In the genomic region with DNA sequence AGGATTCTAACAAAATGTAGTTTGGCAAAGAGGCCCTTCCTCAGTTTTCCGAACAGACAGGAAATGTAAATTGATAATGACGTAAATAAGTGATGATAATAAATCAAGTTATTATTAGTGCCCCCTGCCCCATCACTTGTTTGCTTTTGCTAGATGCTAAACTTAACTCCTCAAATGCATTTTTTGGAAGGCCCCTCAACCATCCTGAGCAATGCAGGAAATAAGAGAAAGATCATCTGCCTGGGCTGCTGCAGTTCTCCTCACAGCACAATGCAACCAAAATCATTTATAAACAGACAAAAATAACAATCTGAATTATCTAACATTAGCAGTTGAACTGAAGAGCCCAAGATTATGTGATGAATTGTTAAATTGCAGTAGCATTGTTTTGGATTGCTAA, we compare ENCODE assay signal across 11 cellular contexts.
DNase-seq lines count a peak whose midpoint lies in the region; ATAC-seq, FAIRE-seq and TF ChIP-seq lines count a peak whose summit lies in the region.
"Had no signal": no experiment of that assay in that cellular context is flagged by ENCODE, and none has a peak within 500 bp of the region (broad histone marks: within the 10 kb centered on the region; RNA-seq: fewer than 3 reads in every experiment).

No MANE protein-coding gene starts in this region.

- 68% methylated on average over 2 of the region's 2 CpGs for WGBS in A549 (ENCODE audit: missing lambda C conversion rate)
- WGBS in HepG2 (ENCODE audit: low lambda C conversion rate) = 95% methylated on average over 2 of the region's 2 CpGs

- TF ChIP-seq CTCF in A549 (IDR thresholded peaks at IDR 0.05) (no peak), HepG2 (CRISPR knock-in tag; IDR thresholded peaks at IDR 0.05) (no peak)

- H3K4me2 ChIP-seq in A549 (peak overlapping the region; percentile 69), HepG2 (ENCODE audit: low read depth, low read length) (0 out of 2 replicates have a peak overlapping the region, but pooled peaks have one; percentile 9)

- peaks cover 11% of the 10 kb centered on the region for H3K36me3 Mint-ChIP-seq in activated T-helper 1 cell treated with anti-CD3 and anti-CD28 coated beads, Interleukin-12 subunit alpha, Interleukin-12 subunit beta, Interleukin-2, Interleukin-4 antibody, amounts not matched to agents 30 ng/mL and 10 ng/mL and 1 ng/mL, durations not matched to agents 14 hours and 24 hours and 36 hours (ENCODE audit: low read depth)

- H3K9ac ChIP-seq in HepG2 (ENCODE audit: insufficient read depth, low read depth, low read length) = no peak overlapping the region

- TF ChIP-seq POLR2A in A549 (IDR thresholded peaks at IDR 0.05; ENCODE audit: low read length) (no peak), HepG2 (IDR thresholded peaks at IDR 0.05; ENCODE audit: insufficient read depth in 1 of 2, low read depth in 2 of 2, low read length in 2 of 2) (no peak)

- H4K20me1 ChIP-seq in HepG2 (ENCODE audit: insufficient read depth, low read length) = no peaks in the 10 kb centered on the region

- no peaks in the 10 kb centered on the region for H3K4me1 ChIP-seq in A549
- H3K4me1 ChIP-seq in HepG2 (ENCODE audit: insufficient read depth, low read length) = peaks cover 10% of the 10 kb centered on the region

- POLR2A ChIA-PET in A549 (lab: Yijun Ruan, JAX) = no interaction called here
- POLR2A ChIA-PET in HepG2 (lab: Yijun Ruan, JAX) = interaction anchor here (1.1 kb wide), 1 partner anchor 8 kb away, joined by 3 read pairs; no protein-coding TSS in a partner anchor

- intact Hi-C loops in activated T-helper 1 cell treated with anti-CD3 and anti-CD28 coated beads, Interleukin-12 subunit alpha, Interleukin-12 subunit beta, Interleukin-2, Interleukin-4 antibody, amounts not matched to agents 30 ng/mL and 10 ng/mL and 1 ng/mL, durations not matched to agents 14 hours and 24 hours and 36 hours (cut with micrococcal nuclease) = loop anchor here (2.0 to 10.0 kb wide), 5 partner anchors 23 to 1531 kb away; a partner anchor contains a TSS
- intact Hi-C loops in HepG2 (cut with micrococcal nuclease; ENCODE audit: unreplicated experiment) = loop anchor here (10.0 kb wide), 1 partner anchor 309 kb away; no protein-coding TSS in a partner anchor
- intact Hi-C loops in sciatic nerve (cut with DNase I) = no loop called here

- ATAC-seq in A549 = no peak
- no peak for ATAC-seq in HepG2
- ATAC-seq in sciatic nerve = no peak

- no peak for TF ChIP-seq EP300 in A549 (IDR thresholded peaks at IDR 0.05)
- no peak for TF ChIP-seq EP300 in HepG2 (IDR thresholded peaks at IDR 0.05; ENCODE audit: low read depth in 2 of 2, low read length in 2 of 2)
- no peak for TF ChIP-seq EP300 in HepG2 (CRISPR knock-in tag; IDR thresholded peaks at IDR 0.05; ENCODE audit: borderline replicate concordance)

- DNase-seq in A549 (ENCODE audit: low read depth in 1 of 2, low spot score in 1 of 2) = no peak
- no peak for DNase-seq in GM18507 (ENCODE audit: extremely low spot score, insufficient read length, low read depth)
- DNase-seq in activated T-helper 1 cell treated with anti-CD3 and anti-CD28 coated beads, Interleukin-12 subunit alpha, Interleukin-12 subunit beta, Interleukin-2, Interleukin-4 antibody, amounts not matched to agents 30 ng/mL and 10 ng/mL and 1 ng/mL, durations not matched to agents 14 hours and 24 hours and 36 hours (ENCODE audit: low spot score) = no peak
- DNase-seq in HepG2 (ENCODE audit: low spot score) = no peak
- no peak for DNase-seq in sciatic nerve (ENCODE audit: low spot score)
- no peak for DNase-seq in stimulated activated CD4-positive, alpha-beta T cell treated with anti-CD3 and anti-CD28 coated beads, Interleukin-12 subunit alpha, Interleukin-12 subunit beta, amount 100 ng/mL, for 4 hours
- no peak for DNase-seq in retina
- DNase-seq in nucleus accumbens (lab: John Stamatoyannopoulos, UW) = no peak
- DNase-seq: activated CD4-positive, alpha-beta T cell treated with anti-CD3 and anti-CD28 coated beads for 4 hours; HCEC 1CT; NCI-H446 treated with DMSO at 0.1 percent for 48 hours had no signal

- no peaks in the 10 kb centered on the region for H3K36me3 ChIP-seq in HepG2 (replicated peaks in 1 of 2; ENCODE audit: control insufficient read depth in 1 of 2, insufficient read depth in 2 of 2, low read length in 2 of 2)

- BruUV-seq in HepG2 (replicated peaks; lab: Mats Ljungman, UMichigan) = no TSS peak

- H3K9me3 Mint-ChIP-seq in activated T-helper 1 cell treated with anti-CD3 and anti-CD28 coated beads, Interleukin-12 subunit alpha, Interleukin-12 subunit beta, Interleukin-2, Interleukin-4 antibody, amounts not matched to agents 30 ng/mL and 10 ng/mL and 1 ng/mL, durations not matched to agents 14 hours and 24 hours and 36 hours = no peaks in the 10 kb centered on the region

- peak overlapping the region; percentile 96 for H3K4me3 Mint-ChIP-seq in activated T-helper 1 cell treated with anti-CD3 and anti-CD28 coated beads, Interleukin-12 subunit alpha, Interleukin-12 subunit beta, Interleukin-2, Interleukin-4 antibody, amounts not matched to agents 30 ng/mL and 10 ng/mL and 1 ng/mL, durations not matched to agents 14 hours and 24 hours and 36 hours

- H3K4me3 ChIP-seq in A549 (peak overlapping the region; percentile 45), HepG2 (replicated peaks in 1 of 3; ENCODE audit: insufficient read depth in 1 of 3, low read depth in 2 of 3, low read length in 3 of 3) (no peak overlapping the region)

- H3K27me3 Mint-ChIP-seq in activated T-helper 1 cell treated with anti-CD3 and anti-CD28 coated beads, Interleukin-12 subunit alpha, Interleukin-12 subunit beta, Interleukin-2, Interleukin-4 antibody, amounts not matched to agents 30 ng/mL and 10 ng/mL and 1 ng/mL, durations not matched to agents 14 hours and 24 hours and 36 hours (ENCODE audit: insufficient read depth) = no peaks in the 10 kb centered on the region

- no peak for TF ChIP-seq RAD21 in A549 (conservative IDR thresholded peaks at IDR 0.05 in 1 of 2, IDR thresholded peaks at IDR 0.05 in 1 of 2)
- no peak for TF ChIP-seq RAD21 in HepG2 (CRISPR knock-in tag; IDR thresholded peaks at IDR 0.05)

- in situ Hi-C loops in HepG2 (cut with HindIII; ENCODE audit: extremely low pct_ligation_motif_present, low pct_unique_long_range_greater_than_20kb) = no loop called here

- no peaks in the 10 kb centered on the region for H3K9me3 ChIP-seq in A549
- no peaks in the 10 kb centered on the region for H3K9me3 ChIP-seq in HepG2 (ENCODE audit: low read length)

- H3K4me1 Mint-ChIP-seq in activated T-helper 1 cell treated with anti-CD3 and anti-CD28 coated beads, Interleukin-12 subunit alpha, Interleukin-12 subunit beta, Interleukin-2, Interleukin-4 antibody, amounts not matched to agents 30 ng/mL and 10 ng/mL and 1 ng/mL, durations not matched to agents 14 hours and 24 hours and 36 hours (ENCODE audit: low read depth) = peaks cover 66% of the 10 kb centered on the region

- H3K27ac ChIP-seq in A549 (peak overlapping the region in 1 of 2 experiments; percentile 80; a peak in 1 of 6 replicates), HepG2 (ENCODE audit: extremely low read length, insufficient read depth, low read length) (no peak overlapping the region)

- peak overlapping the region; percentile 74 for H3K27ac Mint-ChIP-seq in activated T-helper 1 cell treated with anti-CD3 and anti-CD28 coated beads, Interleukin-12 subunit alpha, Interleukin-12 subunit beta, Interleukin-2, Interleukin-4 antibody, amounts not matched to agents 30 ng/mL and 10 ng/mL and 1 ng/mL, durations not matched to agents 14 hours and 24 hours and 36 hours

- H3K79me2 ChIP-seq in HepG2 (ENCODE audit: insufficient read depth, low read length) = no peaks in the 10 kb centered on the region

- no peak overlapping the region for H2AFZ ChIP-seq in HepG2 (ENCODE audit: low read length)

- FAIRE-seq in A549 (lab: Jason Lieb, UNC) (no peak), GM18507 (lab: Jason Lieb, UNC) (peak; percentile 5), HepG2 (lab: Jason Lieb, UNC) (no peak)

- CTCF ChIA-PET in A549 (lab: Yijun Ruan, JAX) (no interaction called here), HepG2 (lab: Yijun Ruan, JAX; ENCODE audit: low intra/inter-chr PET ratio, low total read pairs) (no interaction called here)

- H3K27me3 ChIP-seq in HepG2 (ENCODE audit: control insufficient read depth in 1 of 2, insufficient read depth in 2 of 2, low read length in 2 of 2) = peaks cover 1 to 27% of the 10 kb centered on the region in 2 experiments; a peak in 4 of 5 replicates

TF ChIP-seq in A549, 52 proteins besides CTCF, POLR2A, EP300 and RAD21 (continues in another document):
- no peak for TF ChIP-seq EHF (CRISPR knock-in tag; IDR thresholded peaks at IDR 0.05)
- TF ChIP-seq, protein P1, sequence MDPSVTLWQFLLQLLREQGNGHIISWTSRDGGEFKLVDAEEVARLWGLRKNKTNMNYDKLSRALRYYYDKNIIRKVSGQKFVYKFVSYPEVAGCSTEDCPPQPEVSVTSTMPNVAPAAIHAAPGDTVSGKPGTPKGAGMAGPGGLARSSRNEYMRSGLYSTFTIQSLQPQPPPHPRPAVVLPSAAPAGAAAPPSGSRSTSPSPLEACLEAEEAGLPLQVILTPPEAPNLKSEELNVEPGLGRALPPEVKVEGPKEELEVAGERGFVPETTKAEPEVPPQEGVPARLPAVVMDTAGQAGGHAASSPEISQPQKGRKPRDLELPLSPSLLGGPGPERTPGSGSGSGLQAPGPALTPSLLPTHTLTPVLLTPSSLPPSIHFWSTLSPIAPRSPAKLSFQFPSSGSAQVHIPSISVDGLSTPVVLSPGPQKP (IDR thresholded peaks at IDR 0.05; ENCODE audit: low read depth, low read length) = no peak

TF ChIP-seq in HepG2, 621 proteins besides CTCF, POLR2A, EP300 and RAD21 (continues in another document):
- TF ChIP-seq SPEN (CRISPR knock-in tag; IDR thresholded peaks at IDR 0.05; ENCODE audit: low read depth) (no peak), ZKSCAN1 (IDR thresholded peaks at IDR 0.05; ENCODE audit: low read length) (no peak), ZNF484 (CRISPR knock-in tag; IDR thresholded peaks at IDR 0.05; ENCODE audit: borderline replicate concordance, low read depth) (no peak), BCL6 (CRISPR knock-in tag; IDR thresholded peaks at IDR 0.05) (no peak), PTBP1 (IDR thresholded peaks at IDR 0.05; ENCODE audit: low read depth, low read length, poor library complexity, severe bottlenecking) (no peak), DPF2 (CRISPR knock-in tag; IDR thresholded peaks at IDR 0.05; ENCODE audit: borderline replicate concordance, low read depth) (no peak), TAF1 (CRISPR knock-in tag; IDR thresholded peaks at IDR 0.05) (no peak), ZNF253 (CRISPR knock-in tag; IDR thresholded peaks at IDR 0.05; ENCODE audit: borderline replicate concordance) (no peak), PHF20 (CRISPR knock-in tag; IDR thresholded peaks at IDR 0.05) (no peak)
- TF ChIP-seq, protein P2, sequence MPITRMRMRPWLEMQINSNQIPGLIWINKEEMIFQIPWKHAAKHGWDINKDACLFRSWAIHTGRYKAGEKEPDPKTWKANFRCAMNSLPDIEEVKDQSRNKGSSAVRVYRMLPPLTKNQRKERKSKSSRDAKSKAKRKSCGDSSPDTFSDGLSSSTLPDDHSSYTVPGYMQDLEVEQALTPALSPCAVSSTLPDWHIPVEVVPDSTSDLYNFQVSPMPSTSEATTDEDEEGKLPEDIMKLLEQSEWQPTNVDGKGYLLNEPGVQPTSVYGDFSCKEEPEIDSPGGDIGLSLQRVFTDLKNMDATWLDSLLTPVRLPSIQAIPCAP (CRISPR knock-in tag; IDR thresholded peaks at IDR 0.05; ENCODE audit: low read depth) = no peak
